Comparison of ENCODE assay signal across 18 cellular contexts in genomic region chr12:48445538-48445937, GRCh38. TPM values are rescaled to one million over a fixed set of nuclear protein-coding genes. Genes with fewer than 3 reads are reported as not detected.
DNase-seq lines count a peak whose midpoint lies in the region; ATAC-seq and TF ChIP-seq lines count a peak whose summit lies in the region.
"Had no signal": no experiment of that assay in that cellular context is flagged by ENCODE, and none has a peak within 500 bp of the region (broad histone marks: within the 10 kb centered on the region; RNA-seq: fewer than 3 reads in every experiment).

No MANE protein-coding gene starts in this region.

- H2AFZ ChIP-seq in GM23338, result peak overlapping the region; percentile 80; the same call in 1 of the 2 replicates

- H3K4me1 ChIP-seq in GM23338 (ENCODE audit: insufficient read depth), result peaks cover 9% of the 10 kb centered on the region
- peaks cover 3 to 26% (median 17%) of the 10 kb centered on the region in 6 donors for H3K4me1 ChIP-seq in spleen
- H3K4me1 ChIP-seq: BE2C had no signal

- no peaks in the 10 kb centered on the region for H3K79me2 ChIP-seq in GM23338 (replicated peaks; ENCODE audit: insufficient read depth)

- no peak for ATAC-seq in GM23338
- ATAC-seq in left cardiac atrium, result no peak
- no peak for ATAC-seq in HG02970 (IDR thresholded peaks at IDR 0.05; ENCODE audit: low FRiP score, unreplicated experiment)
- ATAC-seq: CD8-positive, alpha-beta T cell had no signal

- 75 to 94% (median 85%) methylated on average over 3 of the region's 3 CpGs for WGBS in spleen, 5 donors

- H3K27me3 Mint-ChIP-seq in GM23338 (ENCODE audit: insufficient read depth, low read depth, poor library complexity), result no peaks in the 10 kb centered on the region
- H3K27me3 Mint-ChIP-seq in endothelial cell (ENCODE audit: unreplicated experiment), result peaks cover 2% of the 10 kb centered on the region
- H3K27me3 Mint-ChIP-seq in nephron progenitor cell (ENCODE audit: low read depth, poor library complexity), result peaks cover 36% of the 10 kb centered on the region

- H3K9me3 ChIP-seq in spleen, result peaks cover 0 to 13% (median 5%) of the 10 kb centered on the region in 8 donors
- H3K9me3 ChIP-seq: BE2C had no signal

- H3K4me1 Mint-ChIP-seq in GM23338, result peaks cover 15% of the 10 kb centered on the region; the same call in 2 of the 3 replicates
- peaks cover 31% of the 10 kb centered on the region for H3K4me1 Mint-ChIP-seq in endothelial cell (ENCODE audit: unreplicated experiment)
- H3K4me1 Mint-ChIP-seq in nephron progenitor cell, result no peaks in the 10 kb centered on the region

- H3K36me3 ChIP-seq in GM23338 (ENCODE audit: insufficient read depth), result no peaks in the 10 kb centered on the region
- no peaks in the 10 kb centered on the region for H3K36me3 ChIP-seq in spleen
- H3K36me3 ChIP-seq: BE2C had no signal

- TF ChIP-seq CTCF in GM23338 (conservative IDR thresholded peaks at IDR 0.05; ENCODE audit: low read depth in 2 of 2) (no peak), endothelial cell (IDR thresholded peaks at IDR 0.05; ENCODE audit: unreplicated experiment) (no peak), nephron progenitor cell (IDR thresholded peaks at IDR 0.05) (no peak), spleen (IDR thresholded peaks at IDR 0.05 in 8 of 11, conservative IDR thresholded peaks at IDR 0.05 in 3 of 11) (no peak)

- no peak for TF ChIP-seq POLR2A in spleen (IDR thresholded peaks at IDR 0.05)

- no peak overlapping the region for H3K4me2 ChIP-seq in GM23338

- H3K36me3 Mint-ChIP-seq in GM23338 (ENCODE audit: low read depth) (no peaks in the 10 kb centered on the region; the same call in 2 of the 3 replicates), endothelial cell (ENCODE audit: low read depth, unreplicated experiment) (peaks cover 13% of the 10 kb centered on the region), nephron progenitor cell (ENCODE audit: low read depth) (no peaks in the 10 kb centered on the region)
- H3K36me3 Mint-ChIP-seq: CD14-positive monocyte; CD8-positive, alpha-beta T cell had no signal

- DNase-seq in GM23338 (ENCODE audit: low spot score) (no peak), endothelial cell (ENCODE audit: low spot score) (no peak), nephron progenitor cell (no peak), spleen (no peak), left cardiac atrium (no peak), NCI-H1417 treated with DMSO at 0.1 percent for 48 hours (lab: John Stamatoyannopoulos, UW) (no peak)
- DNase-seq: BE2C; CD8-positive, alpha-beta T cell; COR-L47; DMS153; DMS79 treated with DMSO at 0.1 percent for 48 hours; EL; HCEC 1CT; HFFc6 had no signal

- H3K27ac ChIP-seq in GM23338 (ENCODE audit: low read depth), result no peak overlapping the region
- H3K27ac ChIP-seq in spleen, result peak overlapping the region in 6 of 8 donors; percentile 33 to 55 (median 42)

- H3F3A ChIP-seq in GM23338 (replicated peaks; ENCODE audit: low read depth), result no peaks in the 10 kb centered on the region

- H3K27ac Mint-ChIP-seq in GM23338 (no peak overlapping the region), endothelial cell (ENCODE audit: unreplicated experiment) (peak overlapping the region; percentile 81), nephron progenitor cell (peak overlapping the region; percentile 20)
- H3K27ac Mint-ChIP-seq: HFFc6 had no signal

- no peaks in the 10 kb centered on the region for H3K9me2 ChIP-seq in GM23338 (ENCODE audit: insufficient read depth)

- H3K4me3 Mint-ChIP-seq in GM23338 (no peak overlapping the region), endothelial cell (ENCODE audit: unreplicated experiment) (no peak overlapping the region), nephron progenitor cell (no peak overlapping the region)
- H3K4me3 Mint-ChIP-seq: CD8-positive, alpha-beta T cell; HFFc6 had no signal

- H3K4me3 ChIP-seq in GM23338, result no peak overlapping the region
- H3K4me3 ChIP-seq in spleen, result no peak overlapping the region

- H3K9me3 Mint-ChIP-seq in GM23338 (peaks cover 5% of the 10 kb centered on the region), endothelial cell (ENCODE audit: unreplicated experiment) (peaks cover 6% of the 10 kb centered on the region), nephron progenitor cell (peaks cover 12% of the 10 kb centered on the region)
- H3K9me3 Mint-ChIP-seq: HFFc6 had no signal

- H4K20me1 ChIP-seq in GM23338 (replicated peaks; ENCODE audit: insufficient read depth), result no peaks in the 10 kb centered on the region

- H3K27me3 ChIP-seq in GM23338 (ENCODE audit: insufficient read depth), result no peaks in the 10 kb centered on the region
- H3K27me3 ChIP-seq in spleen (replicated peaks in 1 of 7), result no peaks in the 10 kb centered on the region
- H3K27me3 ChIP-seq: BE2C had no signal

- intact Hi-C loops in spleen (cut with DNase I; ENCODE audit: low total_unique reads), result no loop called here
- intact Hi-C loops in left cardiac atrium (cut with DNase I), result no loop called here

TF ChIP-seq in GM23338, 12 proteins besides CTCF, POLR2A, EP300 and RAD21 (continues in another document):
- TF ChIP-seq ZNF114 (CRISPR knock-in tag; IDR thresholded peaks at IDR 0.05) (no peak), JUNB (IDR thresholded peaks at IDR 0.05; ENCODE audit: unreplicated experiment) (no peak), ZNF331 (CRISPR knock-in tag; IDR thresholded peaks at IDR 0.05; ENCODE audit: low read depth) (no peak), EZH2 (IDR thresholded peaks at IDR 0.05; ENCODE audit: low read depth, unreplicated experiment) (no peak), REST (IDR thresholded peaks at IDR 0.05; ENCODE audit: unreplicated experiment) (no peak), NANOG (IDR thresholded peaks at IDR 0.05; ENCODE audit: borderline replicate concordance) (no peak)
- TF ChIP-seq, protein P1, sequence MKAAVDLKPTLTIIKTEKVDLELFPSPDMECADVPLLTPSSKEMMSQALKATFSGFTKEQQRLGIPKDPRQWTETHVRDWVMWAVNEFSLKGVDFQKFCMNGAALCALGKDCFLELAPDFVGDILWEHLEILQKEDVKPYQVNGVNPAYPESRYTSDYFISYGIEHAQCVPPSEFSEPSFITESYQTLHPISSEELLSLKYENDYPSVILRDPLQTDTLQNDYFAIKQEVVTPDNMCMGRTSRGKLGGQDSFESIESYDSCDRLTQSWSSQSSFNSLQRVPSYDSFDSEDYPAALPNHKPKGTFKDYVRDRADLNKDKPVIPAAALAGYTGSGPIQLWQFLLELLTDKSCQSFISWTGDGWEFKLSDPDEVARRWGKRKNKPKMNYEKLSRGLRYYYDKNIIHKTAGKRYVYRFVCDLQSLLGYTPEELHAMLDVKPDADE (IDR thresholded peaks at IDR 0.05), result no peak

RNA-seq across cellular contexts. Expression of gene ANP32D, which starts 26.8 kb away (rescaled TPM):
- not detected in 2 replicates for total RNA-seq in GM23338 (2014; rRNA removed; shearing (Covaris generic))
- polyA plus RNA-seq in GM23338 (2016; fragmentation: Nextera tagmentation; extraction: Ambion mirVana) (not detected in 2 replicates), spleen (not detected)
- total RNA-seq in endothelial cell (ENCODE audit: unreplicated experiment) (not detected), spleen (under 1 TPM in 1 of 7 donors, not detected in 6; 0.52 TPM), left cardiac atrium (not detected)
- total RNA-seq: CD8-positive, alpha-beta T cell; H4; HFFc6 had no signal
- polyA plus RNA-seq: AG04450, CD14-positive monocyte had no signal

RNA-seq across cellular contexts. Expression of gene C12orf54, which starts 36.8 kb away (rescaled TPM):
- total RNA-seq in GM23338 (2014; rRNA removed; shearing (Covaris generic)), result not detected in 2 replicates
- not detected in 2 replicates for polyA plus RNA-seq in GM23338 (2016; fragmentation: Nextera tagmentation; extraction: Ambion mirVana)
- not detected for total RNA-seq in endothelial cell (ENCODE audit: unreplicated experiment)
- not detected for total RNA-seq in spleen
- polyA plus RNA-seq in spleen, result under 1 TPM in 2 of 3 donors, not detected in 1; 0.38 to 0.61 TPM
- not detected for total RNA-seq in left cardiac atrium
- total RNA-seq: CD8-positive, alpha-beta T cell; H4; HFFc6 had no signal
- polyA plus RNA-seq: AG04450, CD14-positive monocyte had no signal
